In genomic region chr9:98807070-98807810, GRCh38 we compare ENCODE assay signal across 8 cellular contexts. TPM values are rescaled to one million over a fixed set of nuclear protein-coding genes. Genes with fewer than 3 reads are reported as not detected.
A peak's percentile ranks its signal among the peaks of the same experiment; 100 is the strongest.
DNase-seq lines count a peak whose midpoint lies in the region; ATAC-seq, FAIRE-seq and TF ChIP-seq lines count a peak whose summit lies in the region.

A gene with protein sequence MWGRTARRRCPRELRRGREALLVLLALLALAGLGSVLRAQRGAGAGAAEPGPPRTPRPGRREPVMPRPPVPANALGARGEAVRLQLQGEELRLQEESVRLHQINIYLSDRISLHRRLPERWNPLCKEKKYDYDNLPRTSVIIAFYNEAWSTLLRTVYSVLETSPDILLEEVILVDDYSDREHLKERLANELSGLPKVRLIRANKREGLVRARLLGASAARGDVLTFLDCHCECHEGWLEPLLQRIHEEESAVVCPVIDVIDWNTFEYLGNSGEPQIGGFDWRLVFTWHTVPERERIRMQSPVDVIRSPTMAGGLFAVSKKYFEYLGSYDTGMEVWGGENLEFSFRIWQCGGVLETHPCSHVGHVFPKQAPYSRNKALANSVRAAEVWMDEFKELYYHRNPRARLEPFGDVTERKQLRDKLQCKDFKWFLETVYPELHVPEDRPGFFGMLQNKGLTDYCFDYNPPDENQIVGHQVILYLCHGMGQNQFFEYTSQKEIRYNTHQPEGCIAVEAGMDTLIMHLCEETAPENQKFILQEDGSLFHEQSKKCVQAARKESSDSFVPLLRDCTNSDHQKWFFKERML (plus strand): TSS chr9:98807670. CDS start chr9:98807699, 29 bp downstream.

- WGBS in pancreas, 2 donors = 6 to 10% methylated on average over 34 to 50 of the region's 50 CpGs

- H3K9me3 ChIP-seq in AG04450 (ENCODE audit: control insufficient read depth, insufficient read depth, low read length) (no peaks in the 10 kb centered on the region; the same call in 1 of the 2 replicates), pancreas (no peaks in the 10 kb centered on the region), uterus (no peaks in the 10 kb centered on the region)

- no peaks in the 10 kb centered on the region for H3K36me3 ChIP-seq in pancreas
- H3K36me3 ChIP-seq in uterus = no peaks in the 10 kb centered on the region

- H3K27ac ChIP-seq in AG04450 (ENCODE audit: low read depth, low read length) (no peak within 1 kb of the TSS), pancreas (peak within 1 kb of the TSS in 3 of 4 donors; percentile 3 to 48 (median 32)), uterus (peak within 1 kb of the TSS in 1 of 2 donors; percentile 28)

- CTCF ChIA-PET in AG04450 (lab: Charles Lee) = interaction anchor here (0.7 to 3.6 kb wide), 10 partner anchors 15 to 330 kb away, joined by 3 to 20 read pairs (median 4); no protein-coding TSS in a partner anchor

- no peaks in the 10 kb centered on the region for H3K36me3 Mint-ChIP-seq in activated T-helper 17 cell treated with anti-CD3 and anti-CD28 coated beads, Interleukin-2, amount 50 U/mL, for 72 hours (ENCODE audit: low read depth)

- H3K4me1 Mint-ChIP-seq in activated T-helper 17 cell treated with anti-CD3 and anti-CD28 coated beads, Interleukin-2, amount 50 U/mL, for 72 hours = peaks cover 24% of the 10 kb centered on the region

- H3K27me3 ChIP-seq in AG04450 (ENCODE audit: control insufficient read depth, insufficient read depth, low read length) (peaks cover 19% of the 10 kb centered on the region), pancreas (no peaks in the 10 kb centered on the region), uterus (no peaks in the 10 kb centered on the region)

- H3K9me3 Mint-ChIP-seq in activated T-helper 17 cell treated with anti-CD3 and anti-CD28 coated beads, Interleukin-2, amount 50 U/mL, for 72 hours = no peaks in the 10 kb centered on the region

- peak; percentile 46 for ATAC-seq in activated T-helper 17 cell treated with anti-CD3 and anti-CD28 coated beads, Interleukin-2, amount 50 U/mL, for 72 hours (replicated peaks)
- ATAC-seq in pancreas (peak; percentile 49 to 77 (median 68)), HG03039 (IDR thresholded peaks at IDR 0.05; ENCODE audit: unreplicated experiment) (no peak)

- peaks cover 7% of the 10 kb centered on the region for H3K27me3 Mint-ChIP-seq in activated T-helper 17 cell treated with anti-CD3 and anti-CD28 coated beads, Interleukin-2, amount 50 U/mL, for 72 hours

- H3K4me3 ChIP-seq in AG04450 (ENCODE audit: low read depth, low read length) (peak within 1 kb of the TSS; percentile 66), pancreas (peak within 1 kb of the TSS; percentile 26 to 62 (median 48)), uterus (peak within 1 kb of the TSS; percentile 34 to 41)

- H3K27ac Mint-ChIP-seq in activated T-helper 17 cell treated with anti-CD3 and anti-CD28 coated beads, Interleukin-2, amount 50 U/mL, for 72 hours = no peak within 1 kb of the TSS

- intact Hi-C loops in pancreas (cut with DNase I) (no loop called here), uterus (cut with DNase I; ENCODE audit: low total_unique reads) (no loop called here)

- no peak for DNase-seq in AG04450 (ENCODE audit: low read depth, low spot score)
- peak; percentile 79 for DNase-seq in GM20000 (ENCODE audit: low spot score)
- peak; percentile 74 for DNase-seq in NCI-H69 (lab: John Stamatoyannopoulos, UW)
- peak; percentile 64 to 77 for DNase-seq in frontal cortex (ENCODE audit: low spot score in 2 of 2)
- DNase-seq in pancreas = peak in 5 of 6 donors; percentile 41 to 81 (median 51)
- DNase-seq in uterus = no peak

- TF ChIP-seq POLR2A in uterus (IDR thresholded peaks at IDR 0.05) = no peak

- FAIRE-seq in frontal cortex (lab: Jason Lieb, UNC) = no peak
- no peak for FAIRE-seq in pancreas (lab: Jason Lieb, UNC)

- POLR2A ChIA-PET in AG04450 (lab: Yijun Ruan, JAX) = no interaction called here

- H3K4me1 ChIP-seq in pancreas (peaks cover 14 to 26% (median 16%) of the 10 kb centered on the region in 3 donors), uterus (peaks cover 0 to 4% of the 10 kb centered on the region in 2 donors)

- peak within 1 kb of the TSS; percentile 80 for H3K4me3 Mint-ChIP-seq in activated T-helper 17 cell treated with anti-CD3 and anti-CD28 coated beads, Interleukin-2, amount 50 U/mL, for 72 hours

- TF ChIP-seq CTCF in AG04450 (IDR thresholded peaks at IDR 0.05; ENCODE audit: low read depth, low read length) = no peak
- no peak for TF ChIP-seq CTCF in GM20000 (IDR thresholded peaks at IDR 0.05; ENCODE audit: extremely low read depth, missing control alignments)
- TF ChIP-seq CTCF in pancreas (IDR thresholded peaks at IDR 0.05) = no peak
- no peak for TF ChIP-seq CTCF in uterus (IDR thresholded peaks at IDR 0.05)

RNA-seq across cellular contexts. Expression of the gene that starts here (rescaled TPM):
- 2.8 and 4.2 TPM in 2 replicates for polyA plus RNA-seq in AG04450 (2011; rRNA removed)
- polyA minus RNA-seq in AG04450 (2011; rRNA and poly(A)+ RNA removed) = 1.4 and 1.7 TPM in 2 replicates
- total RNA-seq in activated T-helper 17 cell treated with anti-CD3 and anti-CD28 coated beads, Interleukin-2, amount 50 U/mL, for 72 hours = 1 to 10 TPM; 4.1 to 5.5 TPM
- 0.82 TPM for total RNA-seq in frontal cortex
- total RNA-seq in pancreas = 10 to 100 TPM in 3 of 6 donors, 1 to 10 TPM in 3; 8.7 to 12.2 (median 10.1) TPM
- polyA plus RNA-seq in pancreas = 1 to 10 TPM; 4.2 to 7.3 TPM
- total RNA-seq in uterus = 1 to 10 TPM in 2 of 4 donors, under 1 TPM in 1, not detected in 1; 0.29 to 9.3 (median 2.5) TPM

Comparison
In these comparisons a context has a peak if more than half of its experiments do, and no peak if none do; other contexts are left out.
1. Peak in DNase-seq in frontal cortex; RNA of the gene not detected or under 1 TPM.
2. DNase-seq: peak in GM20000 (single experiment), NCI-H69 (single experiment) and pancreas (5 of 6); none in AG04450 (single experiment) and uterus (0 of 2).
3. Peak in every context shown above with its lines, with median percentiles within 50 percentile points of each other: H3K4me3 ChIP-seq.